In genomic region chr2:126307740-126308139, GRCh38 we compare ENCODE assay signal across 22 cellular contexts.
A peak's percentile ranks its signal among the peaks of the same experiment; 100 is the strongest.
DNase-seq lines count a peak whose midpoint lies in the region; ATAC-seq and TF ChIP-seq lines count a peak whose summit lies in the region.
"Had no signal": no experiment of that assay in that cellular context is flagged by ENCODE, and none has a peak within 500 bp of the region (broad histone marks: within the 10 kb centered on the region; RNA-seq: fewer than 3 reads in every experiment).

No MANE protein-coding gene starts in this region.

- no peak overlapping the region for H4K8ac ChIP-seq in neuronal stem cell (ENCODE audit: low read depth, low read length)

- H3K4me3 Mint-ChIP-seq in GM23338 (peak overlapping the region; percentile 61; the same call in 2 of the 3 replicates), activated B cell treated with CpG ODN at 0.5 μM for 24 hours (peak overlapping the region; percentile 71)
- H3K4me3 Mint-ChIP-seq: CD4-positive, alpha-beta memory T cell; T-helper 2 cell treated with Interferon-gamma antibody and Interleukin-4, amounts not matched to agents 5 μg/mL and 100 μg/mL, for 36 hours had no signal

- no peak overlapping the region for H3K18ac ChIP-seq in neuronal stem cell (ENCODE audit: low read length)

- H3K27me3 ChIP-seq in GM23338 (ENCODE audit: insufficient read depth) = no peaks in the 10 kb centered on the region
- no peaks in the 10 kb centered on the region for H3K27me3 ChIP-seq in neuronal stem cell (ENCODE audit: control insufficient read depth in 3 of 3, insufficient read depth in 3 of 3, low read depth in 1 of 3, low read length in 3 of 3)

- peak overlapping the region; percentile 73 for H3K23ac ChIP-seq in neuronal stem cell (ENCODE audit: low read depth, low read length, poor library complexity)

- H4K20me1 ChIP-seq in GM23338 (replicated peaks; ENCODE audit: insufficient read depth) = no peaks in the 10 kb centered on the region

- H3K27me3 Mint-ChIP-seq in GM23338 (ENCODE audit: insufficient read depth, low read depth, poor library complexity) (peaks cover 4% of the 10 kb centered on the region), activated B cell treated with CpG ODN at 0.5 μM for 24 hours (no peaks in the 10 kb centered on the region)
- H3K27me3 Mint-ChIP-seq: CD4-positive, alpha-beta memory T cell; T-cell had no signal

- intact Hi-C loops in activated B cell treated with CpG ODN at 0.5 μM for 24 hours (cut with micrococcal nuclease) = no loop called here

- peaks cover 8% of the 10 kb centered on the region; the same call in 1 of the 2 replicates for H3K4me1 ChIP-seq in GM23338 (ENCODE audit: insufficient read depth)
- H3K4me1 ChIP-seq in neuronal stem cell (ENCODE audit: control insufficient read depth in 2 of 2, insufficient read depth in 1 of 2, low read depth in 1 of 2, low read length in 2 of 2) = no peaks in the 10 kb centered on the region
- H3K4me1 ChIP-seq: HAP-1 had no signal

- WGBS in neuronal stem cell (ENCODE audit: extremely low coverage in 2 of 2, insufficient read length in 2 of 2, insufficient replicate concordance in 1 of 2), 2 donors = no CpG with 5 or more reads among the region's 8 CpGs

- H3K4me3 ChIP-seq in GM23338 (no peak overlapping the region), neuronal stem cell (ENCODE audit: low read length in 2 of 2) (no peak overlapping the region)
- H3K4me3 ChIP-seq: HAP-1 had no signal

- H2BK12ac ChIP-seq in neuronal stem cell (ENCODE audit: low read length) = no peak overlapping the region

- H3K36me3 ChIP-seq in GM23338 (ENCODE audit: insufficient read depth) = no peaks in the 10 kb centered on the region; the same call in 1 of the 2 replicates
- no peaks in the 10 kb centered on the region for H3K36me3 ChIP-seq in neuronal stem cell (replicated peaks in 1 of 2; ENCODE audit: control insufficient read depth in 2 of 2, insufficient read depth in 2 of 2, low read length in 2 of 2)
- H3K36me3 ChIP-seq: HAP-1 had no signal

- H3K27ac ChIP-seq in GM23338 (ENCODE audit: low read depth) (no peak overlapping the region), neuronal stem cell (replicated peaks; ENCODE audit: low read length) (no peak overlapping the region)
- H3K27ac ChIP-seq: RWPE1 had no signal

- POLR2A ChIA-PET in activated B cell treated with CpG ODN at 0.5 μM for 24 hours (lab: Charles Lee) = no interaction called here

- H3K9ac ChIP-seq in neuronal stem cell (ENCODE audit: low read depth, low read length, poor library complexity) = no peak overlapping the region

- H2BK15ac ChIP-seq in neuronal stem cell (ENCODE audit: low read length) = no peak overlapping the region

- H3K36me3 Mint-ChIP-seq in GM23338 (ENCODE audit: low read depth) (no peaks in the 10 kb centered on the region; the same call in 2 of the 3 replicates), activated B cell treated with CpG ODN at 0.5 μM for 24 hours (ENCODE audit: low read depth) (no peaks in the 10 kb centered on the region)
- H3K36me3 Mint-ChIP-seq: CD4-positive, alpha-beta memory T cell; T-cell had no signal

- no peak overlapping the region for H4K91ac ChIP-seq in neuronal stem cell (ENCODE audit: low read depth, low read length, poor library complexity)

- peaks cover 29% of the 10 kb centered on the region for H3K4me1 Mint-ChIP-seq in GM23338
- H3K4me1 Mint-ChIP-seq in activated B cell treated with CpG ODN at 0.5 μM for 24 hours = no peaks in the 10 kb centered on the region
- H3K4me1 Mint-ChIP-seq: T-cell had no signal

- ATAC-seq in GM18517 (IDR thresholded peaks at IDR 0.05; ENCODE audit: unreplicated experiment) (peak; percentile 1), GM23338 (peak; percentile 50), activated B cell treated with CpG ODN at 0.5 μM for 24 hours (ENCODE audit: low read depth) (no peak)
- ATAC-seq: SK-N-SH treated with all-trans-retinoic acid at 6 μM for 48 hours, T-cell had no signal

- DNase-seq in GM23338 (ENCODE audit: low spot score) (no peak), activated B cell treated with CpG ODN at 0.5 μM for 24 hours (no peak), neuronal stem cell (ENCODE audit: low spot score) (no peak), germinal center (ENCODE audit: low spot score) (no peak), GM20000 (ENCODE audit: low spot score) (no peak), NCI-H345 (lab: John Stamatoyannopoulos, UW) (no peak)
- DNase-seq: CD4-positive, alpha-beta memory T cell; DMS153; IMR-90; NCI-H1417; NCI-H1694 treated with DMSO at 0.1 percent for 48 hours; NCI-H2081 treated with DMSO at 0.1 percent for 48 hours; NCI-H2171 treated with DMSO at 0.1 percent for 48 hours; NCI-H446; NCI-H69; NK-92 treated with Interleukin-12 subunit alpha and Interleukin-12 subunit beta, amount 100 ng/mL, for 24 hours; T-cell had no signal

- H3K79me1 ChIP-seq in neuronal stem cell (ENCODE audit: low read depth, low read length) = no peaks in the 10 kb centered on the region

- H3F3A ChIP-seq in GM23338 (replicated peaks; ENCODE audit: low read depth) = no peaks in the 10 kb centered on the region

- no peak overlapping the region for H3K4ac ChIP-seq in neuronal stem cell (ENCODE audit: low read length)

- no peak overlapping the region for H3K27ac Mint-ChIP-seq in GM23338
- no peak overlapping the region for H3K27ac Mint-ChIP-seq in activated B cell treated with CpG ODN at 0.5 μM for 24 hours
- H3K27ac Mint-ChIP-seq: CD4-positive, alpha-beta memory T cell; T-cell; T-helper 2 cell treated with Interferon-gamma antibody and Interleukin-4, amounts not matched to agents 5 μg/mL and 100 μg/mL, for 36 hours had no signal

- peak overlapping the region; percentile 31 for H3K14ac ChIP-seq in neuronal stem cell (ENCODE audit: low read length)

- no peaks in the 10 kb centered on the region for H3K9me2 ChIP-seq in GM23338 (ENCODE audit: insufficient read depth)

- no peak overlapping the region for H2BK5ac ChIP-seq in neuronal stem cell (ENCODE audit: low read length)

- TF ChIP-seq CTCF in GM23338 (conservative IDR thresholded peaks at IDR 0.05; ENCODE audit: low read depth in 2 of 2) (no peak), activated B cell treated with CpG ODN at 0.5 μM for 24 hours (IDR thresholded peaks at IDR 0.05) (no peak), GM20000 (IDR thresholded peaks at IDR 0.05; ENCODE audit: extremely low read depth, missing control alignments) (no peak)

- peaks cover 0 to 2% of the 10 kb centered on the region in 2 donors for H3K9me3 ChIP-seq in neuronal stem cell (replicated peaks in 1 of 2; ENCODE audit: control insufficient read depth in 2 of 2, insufficient read depth in 1 of 2, low read depth in 1 of 2, low read length in 2 of 2)
- H3K9me3 ChIP-seq: HAP-1 had no signal

- CTCF ChIA-PET in activated B cell treated with CpG ODN at 0.5 μM for 24 hours (lab: Charles Lee) = no interaction called here

- H2AK5ac ChIP-seq in neuronal stem cell (ENCODE audit: low read depth, low read length) = no peak overlapping the region

- H3K9me3 Mint-ChIP-seq in GM23338 (no peaks in the 10 kb centered on the region), activated B cell treated with CpG ODN at 0.5 μM for 24 hours (no peaks in the 10 kb centered on the region)
- H3K9me3 Mint-ChIP-seq: T-cell; T-helper 2 cell treated with Interferon-gamma antibody and Interleukin-4, amounts not matched to agents 5 μg/mL and 100 μg/mL, for 36 hours had no signal

- H2BK120ac ChIP-seq in neuronal stem cell (ENCODE audit: low read depth, low read length) = no peak overlapping the region

- H2AFZ ChIP-seq in GM23338 (no peak overlapping the region), neuronal stem cell (ENCODE audit: low read length) (peak overlapping the region; percentile 3)

- H3K4me2 ChIP-seq in GM23338 (no peak overlapping the region), neuronal stem cell (ENCODE audit: insufficient read depth, low read length, poor library complexity, severe bottlenecking) (no peak overlapping the region)

- H3K79me2 ChIP-seq in GM23338 (replicated peaks; ENCODE audit: insufficient read depth) = no peaks in the 10 kb centered on the region

TF ChIP-seq in GM23338, 12 proteins besides CTCF, POLR2A, EP300 and RAD21 (continues in another document):
- TF ChIP-seq JUNB (IDR thresholded peaks at IDR 0.05; ENCODE audit: unreplicated experiment) = no peak
- TF ChIP-seq NANOG (IDR thresholded peaks at IDR 0.05; ENCODE audit: borderline replicate concordance) = no peak
- no peak for TF ChIP-seq ETS1 (IDR thresholded peaks at IDR 0.05)
- TF ChIP-seq POLR2AphosphoS5 (IDR thresholded peaks at IDR 0.05; ENCODE audit: low read depth) = no peak
- TF ChIP-seq STAT1 (IDR thresholded peaks at IDR 0.05; ENCODE audit: unreplicated experiment) = no peak
- no peak for TF ChIP-seq CREB1 (CRISPR knock-in tag; IDR thresholded peaks at IDR 0.05; ENCODE audit: low read depth)
